25 cellular contexts compared by ENCODE assay signal in genomic region chr5:17398866-17399835, GRCh38.
A peak's percentile ranks its signal among the peaks of the same experiment; 100 is the strongest.
DNase-seq lines count a peak whose midpoint lies in the region; ATAC-seq and TF ChIP-seq lines count a peak whose summit lies in the region.
"Had no signal": no experiment of that assay in that cellular context is flagged by ENCODE, and none has a peak within 500 bp of the region (broad histone marks: within the 10 kb centered on the region; RNA-seq: fewer than 3 reads in every experiment).

No MANE protein-coding gene starts in this region.

- no peaks in the 10 kb centered on the region for H3K27me3 ChIP-seq in spleen (replicated peaks in 1 of 7)
- H3K27me3 ChIP-seq: adrenal gland, breast epithelium, upper lobe of right lung had no signal

- DNase-seq in MV-4-11 (lab: John Stamatoyannopoulos, UW), result peak; percentile 44
- DNase-seq in osteocyte (ENCODE audit: extremely low spot score, unreplicated experiment), result no peak
- no peak for DNase-seq in A172 (ENCODE audit: low spot score)
- no peak for DNase-seq in spleen
- DNase-seq: activated CD4-positive, alpha-beta T cell treated with anti-CD3 and anti-CD28 coated beads, Interleukin-2, amount 50 U/mL, for 48 hours; adrenal gland; CD4-positive, alpha-beta T cell; dermis blood vessel endothelial cell; head of caudate nucleus; left cardiac atrium; MM.1S; natural killer cell; NCI-H187; right cardiac atrium; stimulated activated CD8-positive, alpha-beta memory T cell treated with anti-CD3 and anti-CD28 coated beads, Interleukin-4, amount 100 ng/mL, for 48 hours; T-helper 2 cell; upper lobe of right lung had no signal

- peak; percentile 27 for ATAC-seq in GM21723 (IDR thresholded peaks at IDR 0.05; ENCODE audit: unreplicated experiment)
- ATAC-seq in HG03095 (IDR thresholded peaks at IDR 0.05; ENCODE audit: unreplicated experiment), result no peak
- ATAC-seq: left cardiac atrium, natural killer cell, right cardiac atrium had no signal

- no peaks in the 10 kb centered on the region for H3K36me3 ChIP-seq in spleen
- H3K36me3 ChIP-seq: adrenal gland, breast epithelium, HAP-1, upper lobe of right lung, WERI-Rb-1 had no signal

- TF ChIP-seq CTCF in osteocyte (IDR thresholded peaks at IDR 0.05), result no peak
- no peak for TF ChIP-seq CTCF in spleen (IDR thresholded peaks at IDR 0.05 in 8 of 11, conservative IDR thresholded peaks at IDR 0.05 in 3 of 11)

- H3K36me3 Mint-ChIP-seq in dendritic cell treated with granulocyte-macrophage colony-stimulating factor and Interleukin-4, amounts not matched to agents 40 ng/mL and 50 ng/mL, for 4 days (ENCODE audit: low read depth), result no peaks in the 10 kb centered on the region
- no peaks in the 10 kb centered on the region for H3K36me3 Mint-ChIP-seq in osteocyte (ENCODE audit: unreplicated experiment)
- H3K36me3 Mint-ChIP-seq: natural killer cell had no signal

- peaks cover 0 to 46% (median 15%) of the 10 kb centered on the region in 6 donors for H3K4me1 ChIP-seq in spleen
- H3K4me1 ChIP-seq: adrenal gland, breast epithelium, upper lobe of right lung had no signal

- peak overlapping the region; percentile 58 for H3K27ac Mint-ChIP-seq in dendritic cell treated with granulocyte-macrophage colony-stimulating factor and Interleukin-4, amounts not matched to agents 40 ng/mL and 50 ng/mL, for 4 days
- H3K27ac Mint-ChIP-seq in osteocyte (ENCODE audit: unreplicated experiment), result peak overlapping the region; percentile 5
- H3K27ac Mint-ChIP-seq: CD4-positive, alpha-beta T cell; natural killer cell had no signal

- peaks cover 11% of the 10 kb centered on the region for H3K9me3 Mint-ChIP-seq in dendritic cell treated with granulocyte-macrophage colony-stimulating factor and Interleukin-4, amounts not matched to agents 40 ng/mL and 50 ng/mL, for 4 days
- peaks cover 10% of the 10 kb centered on the region for H3K9me3 Mint-ChIP-seq in osteocyte (ENCODE audit: unreplicated experiment)

- 53 to 61% (median 55%) methylated on average over 7 of the region's 7 CpGs for WGBS in spleen, 5 donors

- H3K9me3 ChIP-seq in spleen, result peaks cover 0 to 6% (median 0%) of the 10 kb centered on the region in 8 donors
- H3K9me3 ChIP-seq: adrenal gland, breast epithelium, HAP-1, upper lobe of right lung had no signal

- intact Hi-C loops in dendritic cell treated with granulocyte-macrophage colony-stimulating factor and Interleukin-4, amounts not matched to agents 40 ng/mL and 50 ng/mL, for 4 days (cut with micrococcal nuclease), result loop anchor here (5.0 kb wide), 1 partner anchor 42 kb away; no protein-coding TSS in a partner anchor
- intact Hi-C loops in spleen (cut with DNase I; ENCODE audit: low total_unique reads), result no loop called here

- H3K4me3 ChIP-seq in spleen, result no peak overlapping the region
- H3K4me3 ChIP-seq: adrenal gland, breast epithelium, HAP-1, SK-N-MC, upper lobe of right lung had no signal

- H3K27me3 Mint-ChIP-seq in dendritic cell treated with granulocyte-macrophage colony-stimulating factor and Interleukin-4, amounts not matched to agents 40 ng/mL and 50 ng/mL, for 4 days, result peaks cover 48% of the 10 kb centered on the region
- H3K27me3 Mint-ChIP-seq in osteocyte (ENCODE audit: unreplicated experiment), result peaks cover 11% of the 10 kb centered on the region
- H3K27me3 Mint-ChIP-seq: CD4-positive, alpha-beta T cell had no signal

- TF ChIP-seq POLR2A in spleen (IDR thresholded peaks at IDR 0.05), result no peak

- H3K4me1 Mint-ChIP-seq in dendritic cell treated with granulocyte-macrophage colony-stimulating factor and Interleukin-4, amounts not matched to agents 40 ng/mL and 50 ng/mL, for 4 days (ENCODE audit: low read depth), result peaks cover 60% of the 10 kb centered on the region
- peaks cover 51% of the 10 kb centered on the region for H3K4me1 Mint-ChIP-seq in osteocyte (ENCODE audit: unreplicated experiment)
- H3K4me1 Mint-ChIP-seq: natural killer cell had no signal

- H3K4me3 Mint-ChIP-seq in dendritic cell treated with granulocyte-macrophage colony-stimulating factor and Interleukin-4, amounts not matched to agents 40 ng/mL and 50 ng/mL, for 4 days, result no peak overlapping the region
- no peak overlapping the region for H3K4me3 Mint-ChIP-seq in osteocyte (ENCODE audit: unreplicated experiment)
- H3K4me3 Mint-ChIP-seq: CD4-positive, alpha-beta T cell; natural killer cell had no signal

- H3K27ac ChIP-seq in spleen, result peak overlapping the region in 3 of 8 donors; percentile 42 to 79 (median 48)
- H3K27ac ChIP-seq: adrenal gland, breast epithelium, parathyroid adenoma, SK-N-MC, upper lobe of right lung, WERI-Rb-1 had no signal
